ENCODE assay signal across 1 cellular context in genomic region chr13:113153810-113154748, GRCh38.
TF ChIP-seq lines count a peak whose summit lies in the region.

No MANE protein-coding gene starts in this region.

TF ChIP-seq in A549, 52 proteins besides CTCF, POLR2A, EP300 and RAD21 (continued from another document):
- TF ChIP-seq BCL3 (IDR thresholded peaks at IDR 0.05): no peak
- peak; percentile 42; the same call in 1 of the 2 replicates for TF ChIP-seq PHF8 (IDR thresholded peaks at IDR 0.05; ENCODE audit: borderline replicate concordance, low read depth)
- TF ChIP-seq EHF (CRISPR knock-in tag; IDR thresholded peaks at IDR 0.05): no peak
- no peak for TF ChIP-seq ESRRA (IDR thresholded peaks at IDR 0.05; ENCODE audit: borderline replicate concordance, low read length)
- TF ChIP-seq MAX (IDR thresholded peaks at IDR 0.05): peak; percentile 57; the same call in 1 of the 2 replicates
- no peak for TF ChIP-seq HOXA7 (CRISPR knock-in tag; IDR thresholded peaks at IDR 0.05)
- no peak for TF ChIP-seq CBX8 (IDR thresholded peaks at IDR 0.05)
